In the genomic region with DNA sequence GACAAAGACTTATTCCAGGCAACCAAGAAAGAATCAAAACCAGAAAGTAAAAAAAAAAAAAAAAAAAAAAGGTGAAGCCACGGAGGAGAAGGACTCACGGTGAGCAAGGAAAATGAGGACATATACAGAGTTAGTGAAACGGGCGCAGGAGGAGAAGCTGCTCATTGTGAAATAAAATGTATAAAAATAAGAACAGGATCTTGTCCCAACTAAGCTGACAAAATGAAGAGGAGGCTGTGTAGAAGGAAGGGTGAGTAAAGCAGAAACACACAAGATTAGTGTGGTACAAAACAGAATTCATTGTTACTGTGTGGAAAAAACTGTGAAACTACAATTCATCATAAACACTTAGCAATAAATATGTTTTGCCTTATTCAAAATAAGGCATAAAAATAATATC, we compare ENCODE assay signal across 1 cellular context.
TF ChIP-seq lines count a peak whose summit lies in the region.

No MANE protein-coding gene starts in this region.

TF ChIP-seq in SK-N-SH, 30 proteins besides CTCF, POLR2A, EP300 and RAD21 (continued from another document):
- TF ChIP-seq EZH2phosphoT487 (IDR thresholded peaks at IDR 0.05; ENCODE audit: borderline replicate concordance, low read depth) (no peak), ELF1 (IDR thresholded peaks at IDR 0.05) (no peak), NRF1 (IDR thresholded peaks at IDR 0.05; ENCODE audit: low read depth, low read length) (no peak), MXI1 (IDR thresholded peaks at IDR 0.05; ENCODE audit: low read depth, low read length) (no peak), RXRA (IDR thresholded peaks at IDR 0.05; ENCODE audit: borderline replicate concordance, low read depth) (no peak), SIN3A (IDR thresholded peaks at IDR 0.05; ENCODE audit: borderline replicate concordance, low read depth, low read length) (no peak)
